ENCODE assay signal across 8 cellular contexts in the genomic region with DNA sequence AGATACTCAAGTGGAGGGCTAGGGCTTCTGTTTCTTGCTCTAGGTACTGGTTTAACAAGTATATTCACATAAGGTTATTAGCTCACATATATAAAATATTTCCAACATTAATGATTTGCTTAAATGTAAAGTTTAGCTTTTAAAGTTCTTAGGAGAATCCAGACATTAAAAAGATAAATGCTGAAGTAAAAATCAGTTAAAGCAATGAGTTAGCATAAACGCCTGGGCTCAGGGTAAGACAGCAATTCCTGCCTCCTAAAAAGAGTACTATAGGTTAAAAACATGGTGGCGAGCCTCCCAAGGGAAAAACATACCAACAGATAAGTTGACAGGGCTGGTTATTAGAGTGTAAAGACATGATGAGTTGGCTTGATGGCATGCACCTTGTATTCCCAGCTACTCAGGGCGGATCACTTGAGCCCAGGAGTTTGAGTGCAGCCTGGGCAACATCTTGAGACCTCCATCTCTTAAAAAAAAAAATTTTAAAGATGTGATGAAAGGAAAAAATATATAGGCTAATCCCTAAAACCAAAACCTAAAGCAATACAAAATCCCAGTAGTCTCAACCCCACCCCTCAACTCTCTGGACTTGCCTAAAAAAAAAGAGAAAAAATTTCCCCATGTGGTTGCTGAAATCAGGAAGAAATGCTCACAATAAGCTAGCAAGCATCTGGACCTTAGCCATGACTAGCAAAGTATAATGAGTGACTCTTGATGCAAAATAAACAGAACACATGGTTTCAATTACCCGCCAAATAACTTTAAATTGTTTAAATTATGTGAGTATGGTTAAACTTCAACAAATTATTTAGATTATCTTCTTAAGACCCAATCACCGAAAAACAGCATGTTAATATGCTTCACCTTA. TPM values are rescaled to one million over a fixed set of nuclear protein-coding genes. Genes with fewer than 3 reads are reported as not detected.
A peak's percentile ranks its signal among the peaks of the same experiment; 100 is the strongest.
DNase-seq lines count a peak whose midpoint lies in the region; ATAC-seq and TF ChIP-seq lines count a peak whose summit lies in the region.

No MANE protein-coding gene starts in this region.

- peaks cover 64% of the 10 kb centered on the region for H3K4me1 ChIP-seq in CD4-positive, alpha-beta memory T cell (ENCODE audit: insufficient read depth, low read length)
- H3K4me1 ChIP-seq in mammary epithelial cell (ENCODE audit: insufficient read depth, low read length) = peaks cover 19% of the 10 kb centered on the region

- H3K4me2 ChIP-seq in mammary epithelial cell (ENCODE audit: insufficient read depth, low read depth, low read length) (peak overlapping the region; percentile 26), neural cell (ENCODE audit: low read length) (no peak overlapping the region)

- BruUV-seq in mammary epithelial cell (replicated peaks; lab: Mats Ljungman, UMichigan) = no TSS peak

- no peak overlapping the region for H3K9ac ChIP-seq in mammary epithelial cell (ENCODE audit: insufficient read depth, low read length)
- H3K9ac ChIP-seq in neural cell (ENCODE audit: low read length) = no peak overlapping the region

- no peak for DNase-seq in CD4-positive, alpha-beta memory T cell
- DNase-seq in NCI-H1694 (lab: John Stamatoyannopoulos, UW) (peak; percentile 44), mammary epithelial cell (peak; percentile 26), retina (no peak)
- no peak for DNase-seq in effector CD4-positive, alpha-beta T cell

- H3K79me2 ChIP-seq in mammary epithelial cell (ENCODE audit: insufficient read depth, low read length) (peaks cover 85% of the 10 kb centered on the region), neural cell (replicated peaks; ENCODE audit: insufficient read depth, low read length) (peaks cover 78% of the 10 kb centered on the region)

- peaks cover 12% of the 10 kb centered on the region for H3K36me3 ChIP-seq in CD4-positive, alpha-beta memory T cell (ENCODE audit: insufficient read depth, low read length)
- H3K36me3 ChIP-seq in mammary epithelial cell (ENCODE audit: insufficient read depth, low read length) = peaks cover 21% of the 10 kb centered on the region
- H3K36me3 ChIP-seq in neural cell (ENCODE audit: insufficient read depth, low read length) = no peaks in the 10 kb centered on the region

- in situ Hi-C loops in mammary epithelial cell (cut with MboI; ENCODE audit: low sequenced_read_pairs in 2 of 2) = no loop called here

- no peak overlapping the region for H3K4me3 ChIP-seq in CD4-positive, alpha-beta memory T cell (ENCODE audit: low read length in 2 of 2)
- no peak overlapping the region for H3K4me3 ChIP-seq in mammary epithelial cell (replicated peaks in 1 of 3; ENCODE audit: insufficient read depth in 1 of 3, low read depth in 2 of 3, low read length in 3 of 3)
- H3K4me3 ChIP-seq in neural cell (ENCODE audit: low read length) = peak overlapping the region; percentile 78

- peaks cover 4% of the 10 kb centered on the region for H3F3A ChIP-seq in neural cell (ENCODE audit: insufficient read depth, low read length, poor library complexity, severe bottlenecking)

- WGBS in mammary epithelial cell (ENCODE audit: low coverage, missing lambda C conversion rate) = 90% methylated on average over 5 of the region's 5 CpGs

- intact Hi-C loops in CD4-positive, alpha-beta memory T cell (cut with micrococcal nuclease) = loop anchor here (5.0 kb wide), 3 partner anchors 38 to 638 kb away; partner anchors contain the start of genes C5orf22 and DROSHA
- intact Hi-C loops in mammary epithelial cell (cut with micrococcal nuclease) = loop anchor here (5.0 kb wide), 2 partner anchors 62 to 427 kb away; no protein-coding TSS in a partner anchor

- TF ChIP-seq EP300 in neural cell (conservative IDR thresholded peaks at IDR 0.05; ENCODE audit: poor library complexity, severe bottlenecking) = no peak

- peak overlapping the region in 7 of 8 donors; percentile 9 to 69 (median 60) for H3K4me3 Mint-ChIP-seq in CD4-positive, alpha-beta memory T cell

- POLR2A ChIA-PET in CD4-positive, alpha-beta memory T cell (lab: Charles Lee; ENCODE audit: partially characterized antibody) = interaction anchor here (0.5 to 0.9 kb wide), 2 partner anchors 20 to 30 kb away, joined by 3 to 5 read pairs; no protein-coding TSS in a partner anchor

- peaks cover 0 to 2% of the 10 kb centered on the region in 2 donors for H3K27me3 Mint-ChIP-seq in CD4-positive, alpha-beta memory T cell

- H3K4me1 Mint-ChIP-seq in CD4-positive, alpha-beta memory T cell = peaks cover 30 to 62% (median 48%) of the 10 kb centered on the region in 4 donors

- peak overlapping the region in 5 of 7 donors; percentile 7 to 93 (median 33) for H3K27ac Mint-ChIP-seq in CD4-positive, alpha-beta memory T cell

- H4K20me1 ChIP-seq in mammary epithelial cell (ENCODE audit: insufficient read depth, low read length) (no peaks in the 10 kb centered on the region), neural cell (ENCODE audit: insufficient read depth) (no peaks in the 10 kb centered on the region)

- H2AFZ ChIP-seq in mammary epithelial cell (ENCODE audit: low read depth, low read length) = no peak overlapping the region
- no peak overlapping the region for H2AFZ ChIP-seq in neural cell (ENCODE audit: low read depth, low read length)

- ATAC-seq in GM18520 (IDR thresholded peaks at IDR 0.05; ENCODE audit: unreplicated experiment) (no peak), HG02840 (IDR thresholded peaks at IDR 0.05; ENCODE audit: low FRiP score, unreplicated experiment) (no peak)

- H3K27ac ChIP-seq in CD4-positive, alpha-beta memory T cell (ENCODE audit: low read depth, low read length) = no peak overlapping the region
- H3K27ac ChIP-seq in mammary epithelial cell (ENCODE audit: insufficient read depth, low read depth, low read length) = peak overlapping the region; percentile 25
- H3K27ac ChIP-seq in neural cell (ENCODE audit: low read length) = no peak overlapping the region

- no peaks in the 10 kb centered on the region for H3K9me3 Mint-ChIP-seq in CD4-positive, alpha-beta memory T cell

- dilution Hi-C loops in mammary epithelial cell (cut with HindIII; ENCODE audit: low sequenced_read_pairs) = loop anchor here (5.0 kb wide), 1 partner anchor 57 kb away; no protein-coding TSS in a partner anchor

- no peaks in the 10 kb centered on the region for H3K9me2 ChIP-seq in neural cell (ENCODE audit: insufficient read depth, low read length)

- CTCF ChIA-PET in CD4-positive, alpha-beta memory T cell (lab: Charles Lee; ENCODE audit: partially characterized antibody) = interaction anchor here (1.0 kb wide), 1 partner anchor 34 kb away, joined by 3 read pairs; no protein-coding TSS in a partner anchor
- CTCF ChIA-PET in mammary epithelial cell (lab: Charles Lee; ENCODE audit: low non-redundant PET) = no interaction called here

- H3K27me3 ChIP-seq in CD4-positive, alpha-beta memory T cell (ENCODE audit: insufficient read depth, low read length) = no peaks in the 10 kb centered on the region
- H3K27me3 ChIP-seq in mammary epithelial cell (ENCODE audit: insufficient read depth, low read length) (no peaks in the 10 kb centered on the region), neural cell (ENCODE audit: insufficient read depth, low read depth, low read length) (no peaks in the 10 kb centered on the region)

- no peaks in the 10 kb centered on the region for H3K9me3 ChIP-seq in CD4-positive, alpha-beta memory T cell (ENCODE audit: control insufficient read depth in 1 of 2, low read length in 2 of 2)
- H3K9me3 ChIP-seq in mammary epithelial cell (replicated peaks; ENCODE audit: insufficient read depth, low read length) (no peaks in the 10 kb centered on the region), neural cell (ENCODE audit: low read length) (no peaks in the 10 kb centered on the region)

- no peak for TF ChIP-seq RAD21 in neural cell (conservative IDR thresholded peaks at IDR 0.05)

- peaks cover 29 to 59% of the 10 kb centered on the region in 2 donors for H3K36me3 Mint-ChIP-seq in CD4-positive, alpha-beta memory T cell

- no peak for TF ChIP-seq CTCF in mammary epithelial cell (conservative IDR thresholded peaks at IDR 0.05 in 1 of 2, IDR thresholded peaks at IDR 0.05 in 1 of 2; ENCODE audit: extremely low read depth in 1 of 2, insufficient read depth in 1 of 2, low read depth in 1 of 2, low read length in 2 of 2)
- TF ChIP-seq CTCF in neural cell (IDR thresholded peaks at IDR 0.05; ENCODE audit: poor library complexity, severe bottlenecking) = no peak

TF ChIP-seq in neural cell, 6 proteins besides CTCF, POLR2A, EP300 and RAD21:
- TF ChIP-seq, protein P1, sequence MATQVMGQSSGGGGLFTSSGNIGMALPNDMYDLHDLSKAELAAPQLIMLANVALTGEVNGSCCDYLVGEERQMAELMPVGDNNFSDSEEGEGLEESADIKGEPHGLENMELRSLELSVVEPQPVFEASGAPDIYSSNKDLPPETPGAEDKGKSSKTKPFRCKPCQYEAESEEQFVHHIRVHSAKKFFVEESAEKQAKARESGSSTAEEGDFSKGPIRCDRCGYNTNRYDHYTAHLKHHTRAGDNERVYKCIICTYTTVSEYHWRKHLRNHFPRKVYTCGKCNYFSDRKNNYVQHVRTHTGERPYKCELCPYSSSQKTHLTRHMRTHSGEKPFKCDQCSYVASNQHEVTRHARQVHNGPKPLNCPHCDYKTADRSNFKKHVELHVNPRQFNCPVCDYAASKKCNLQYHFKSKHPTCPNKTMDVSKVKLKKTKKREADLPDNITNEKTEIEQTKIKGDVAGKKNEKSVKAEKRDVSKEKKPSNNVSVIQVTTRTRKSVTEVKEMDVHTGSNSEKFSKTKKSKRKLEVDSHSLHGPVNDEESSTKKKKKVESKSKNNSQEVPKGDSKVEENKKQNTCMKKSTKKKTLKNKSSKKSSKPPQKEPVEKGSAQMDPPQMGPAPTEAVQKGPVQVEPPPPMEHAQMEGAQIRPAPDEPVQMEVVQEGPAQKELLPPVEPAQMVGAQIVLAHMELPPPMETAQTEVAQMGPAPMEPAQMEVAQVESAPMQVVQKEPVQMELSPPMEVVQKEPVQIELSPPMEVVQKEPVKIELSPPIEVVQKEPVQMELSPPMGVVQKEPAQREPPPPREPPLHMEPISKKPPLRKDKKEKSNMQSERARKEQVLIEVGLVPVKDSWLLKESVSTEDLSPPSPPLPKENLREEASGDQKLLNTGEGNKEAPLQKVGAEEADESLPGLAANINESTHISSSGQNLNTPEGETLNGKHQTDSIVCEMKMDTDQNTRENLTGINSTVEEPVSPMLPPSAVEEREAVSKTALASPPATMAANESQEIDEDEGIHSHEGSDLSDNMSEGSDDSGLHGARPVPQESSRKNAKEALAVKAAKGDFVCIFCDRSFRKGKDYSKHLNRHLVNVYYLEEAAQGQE (IDR thresholded peaks at IDR 0.05; ENCODE audit: borderline replicate concordance) = no peak
- no peak for TF ChIP-seq POLR2AphosphoS5 (IDR thresholded peaks at IDR 0.05)

RNA-seq across cellular contexts. Expression of gene GOLPH3, which starts 3.6 kb away (rescaled TPM):
- total RNA-seq in CD4-positive, alpha-beta memory T cell = 10 to 100 TPM; 67.4 to 74.5 TPM
- 100 to 1,000 TPM in 1 of 2 donors, 10 to 100 TPM in 1; 98.0 to 107 TPM for polyA plus RNA-seq in CD4-positive, alpha-beta memory T cell
- total RNA-seq in mammary epithelial cell = 10 to 100 TPM; 61.7 to 67.7 TPM
- 30.6 TPM for polyA plus RNA-seq in mammary epithelial cell
- polyA minus RNA-seq in mammary epithelial cell = 43.7 TPM
- 62.9 and 75.8 TPM in 2 replicates for polyA plus RNA-seq in neural cell
- 91.9 and 100 TPM in 2 replicates for polyA minus RNA-seq in neural cell

Comparison
In these comparisons a context has a peak if more than half of its experiments do, and no peak if none do; other contexts are left out.
1. DNase-seq: peak in NCI-H1694 (single experiment) and mammary epithelial cell (single experiment); none in CD4-positive, alpha-beta memory T cell (0 of 5), retina (single experiment) and effector CD4-positive, alpha-beta T cell (single experiment).